ENCODE assay signal across 24 cellular contexts in the genomic region with DNA sequence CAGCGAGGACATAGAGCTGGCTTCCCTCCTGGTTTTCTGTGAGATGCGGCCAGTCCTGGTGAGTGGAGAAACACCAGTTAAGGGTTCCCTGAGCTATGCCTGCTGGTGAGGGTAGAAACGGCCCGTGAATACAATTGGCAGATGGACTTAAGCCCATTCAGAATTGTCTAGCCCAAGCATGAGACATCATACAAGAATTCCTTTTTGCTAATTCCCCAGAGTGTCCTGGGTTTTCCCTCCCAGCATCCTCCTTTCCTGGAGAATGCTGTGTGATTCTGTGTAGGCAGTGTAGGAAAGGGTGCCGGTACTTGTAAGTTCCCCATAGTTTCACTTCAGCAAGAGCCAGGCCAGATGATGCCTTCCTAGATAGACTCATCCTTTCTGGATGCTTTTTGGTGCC.
DNase-seq lines count a peak whose midpoint lies in the region; ATAC-seq and TF ChIP-seq lines count a peak whose summit lies in the region.
"Had no signal": no experiment of that assay in that cellular context is flagged by ENCODE, and none has a peak within 500 bp of the region (broad histone marks: within the 10 kb centered on the region; RNA-seq: fewer than 3 reads in every experiment).

No MANE protein-coding gene starts in this region.

- H3K9ac ChIP-seq in SK-N-SH, result no peak overlapping the region
- H3K9ac ChIP-seq: parathyroid adenoma had no signal

- no peak for TF ChIP-seq CTCF in SK-N-SH (IDR thresholded peaks at IDR 0.05)
- TF ChIP-seq CTCF in fibroblast of the aortic adventitia (IDR thresholded peaks at IDR 0.05; ENCODE audit: insufficient read depth, low read length), result no peak

- no peaks in the 10 kb centered on the region for H3K4me1 ChIP-seq in SK-N-SH (ENCODE audit: control insufficient read depth in 1 of 2, insufficient read depth in 2 of 2, low read depth in 1 of 2, low read length in 1 of 2)
- H3K4me1 ChIP-seq: parathyroid adenoma, right lobe of liver, uterus had no signal

- no peak overlapping the region for H3K27ac ChIP-seq in SK-N-SH (ENCODE audit: low read depth in 2 of 2, low read length in 1 of 2)
- H3K27ac ChIP-seq: 22Rv1, hepatocyte, parathyroid adenoma, right lobe of liver, suprapubic skin, uterus had no signal

- TF ChIP-seq RAD21 in SK-N-SH (IDR thresholded peaks at IDR 0.05; ENCODE audit: low read length), result no peak

- no peak for TF ChIP-seq EP300 in SK-N-SH (IDR thresholded peaks at IDR 0.05; ENCODE audit: borderline replicate concordance in 1 of 2, low read depth in 1 of 2, low read length in 1 of 2)

- CTCF ChIA-PET in SK-N-SH (lab: Yijun Ruan, JAX), result no interaction called here

- WGBS in SK-N-SH (ENCODE audit: low lambda C conversion rate), result 46% methylated on average over 5 of the region's 5 CpGs

- H3K9me3 ChIP-seq in SK-N-SH, result no peaks in the 10 kb centered on the region
- H3K9me3 ChIP-seq: suprapubic skin had no signal

- no peak for TF ChIP-seq POLR2A in erythroblast (IDR thresholded peaks at IDR 0.05; ENCODE audit: low read length)

- no peaks in the 10 kb centered on the region for H3F3A ChIP-seq in SK-N-SH (replicated peaks; ENCODE audit: insufficient read depth)

- no peak for DNase-seq in SK-N-SH
- peak; percentile 86 for DNase-seq in RPMI7951 (ENCODE audit: low read depth)
- peak; percentile 27 for DNase-seq in fibroblast of the aortic adventitia (ENCODE audit: low read depth)
- DNase-seq in smooth muscle cell of the brain vasculature (ENCODE audit: low read depth, low spot score), result peak; percentile 10
- DNase-seq in erythroblast (lab: John Stamatoyannopoulos, UW), result no peak
- no peak for DNase-seq in NCI-H1092 treated with DMSO at 0.1 percent for 48 hours (lab: John Stamatoyannopoulos, UW)
- DNase-seq in LoVo (ENCODE audit: low spot score), result no peak
- DNase-seq: activated CD4-positive, alpha-beta T cell treated with anti-CD3 and anti-CD28 coated beads for 48 hours; activated naive CD8-positive, alpha-beta T cell treated with anti-CD3 and anti-CD28 coated beads for 36 hours; CD4-positive, alpha-beta memory T cell; endodermal cell; naive thymus-derived CD4-positive, alpha-beta T cell; NCI-H1694; NCI-H774; PC-3; right lobe of liver; SHP77 treated with DMSO at 0.1 percent for 48 hours; uterus had no signal

- H4K20me1 ChIP-seq in SK-N-SH (ENCODE audit: insufficient read depth), result no peaks in the 10 kb centered on the region

- no peaks in the 10 kb centered on the region for H3K27me3 ChIP-seq in SK-N-SH (ENCODE audit: insufficient read depth)
- H3K27me3 ChIP-seq: hepatocyte, right lobe of liver, suprapubic skin, uterus had no signal

- no peaks in the 10 kb centered on the region for H3K79me2 ChIP-seq in SK-N-SH (ENCODE audit: insufficient read depth)
- H3K79me2 ChIP-seq: hepatocyte, parathyroid adenoma had no signal

- ATAC-seq in SK-N-SH treated with all-trans-retinoic acid at 6 μM for 48 hours, result peak; percentile 36; the same call in 2 of the 3 replicates
- ATAC-seq: activated T-helper 17 cell treated with anti-CD3 and anti-CD28 coated beads, Interleukin-2, amount 50 U/mL, for 72 hours; naive thymus-derived CD4-positive, alpha-beta T cell; PC-3; right lobe of liver had no signal

- POLR2A ChIA-PET in SK-N-SH (lab: Yijun Ruan, JAX), result no interaction called here

- H3K4me3 ChIP-seq in SK-N-SH (ENCODE audit: low read depth in 2 of 2, low read length in 1 of 2) (no peak overlapping the region), fibroblast of the aortic adventitia (ENCODE audit: low read depth, low read length) (no peak overlapping the region)
- H3K4me3 ChIP-seq: hepatocyte, right lobe of liver, suprapubic skin, uterus had no signal

- no peak overlapping the region; the same call in 1 of the 2 replicates for H2AFZ ChIP-seq in SK-N-SH (ENCODE audit: low read depth)
- H2AFZ ChIP-seq: hepatocyte, parathyroid adenoma had no signal

- H3K9me2 ChIP-seq in SK-N-SH, result no peaks in the 10 kb centered on the region

- no peak overlapping the region; the same call in 1 of the 2 replicates for H3K4me2 ChIP-seq in SK-N-SH
- H3K4me2 ChIP-seq: hepatocyte had no signal

- no peaks in the 10 kb centered on the region for H3K36me3 ChIP-seq in SK-N-SH (replicated peaks in 1 of 2; ENCODE audit: control insufficient read depth in 1 of 2, insufficient read depth in 2 of 2, low read length in 1 of 2)
- H3K36me3 ChIP-seq: uterus had no signal

TF ChIP-seq in SK-N-SH treated with all-trans-retinoic acid at 6 μM for 48 hours, 23 proteins besides CTCF, POLR2A, EP300 and RAD21 (continues in another document):
- TF ChIP-seq GLIS3 (CRISPR knock-in tag; IDR thresholded peaks at IDR 0.05), result no peak
- no peak for TF ChIP-seq RARB (CRISPR knock-in tag; IDR thresholded peaks at IDR 0.05)
- no peak for TF ChIP-seq TCF4 (CRISPR knock-in tag; IDR thresholded peaks at IDR 0.05; ENCODE audit: borderline replicate concordance)
- TF ChIP-seq BACH2 (CRISPR knock-in tag; IDR thresholded peaks at IDR 0.05; ENCODE audit: borderline replicate concordance), result no peak
- TF ChIP-seq, protein P1, sequence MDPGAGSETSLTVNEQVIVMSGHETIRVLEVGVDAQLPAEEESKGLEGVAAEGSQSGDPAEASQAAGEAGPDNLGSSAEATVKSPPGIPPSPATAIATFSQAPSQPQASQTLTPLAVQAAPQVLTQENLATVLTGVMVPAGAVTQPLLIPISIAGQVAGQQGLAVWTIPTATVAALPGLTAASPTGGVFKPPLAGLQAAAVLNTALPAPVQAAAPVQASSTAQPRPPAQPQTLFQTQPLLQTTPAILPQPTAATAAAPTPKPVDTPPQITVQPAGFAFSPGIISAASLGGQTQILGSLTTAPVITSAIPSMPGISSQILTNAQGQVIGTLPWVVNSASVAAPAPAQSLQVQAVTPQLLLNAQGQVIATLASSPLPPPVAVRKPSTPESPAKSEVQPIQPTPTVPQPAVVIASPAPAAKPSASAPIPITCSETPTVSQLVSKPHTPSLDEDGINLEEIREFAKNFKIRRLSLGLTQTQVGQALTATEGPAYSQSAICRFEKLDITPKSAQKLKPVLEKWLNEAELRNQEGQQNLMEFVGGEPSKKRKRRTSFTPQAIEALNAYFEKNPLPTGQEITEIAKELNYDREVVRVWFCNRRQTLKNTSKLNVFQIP (CRISPR knock-in tag; IDR thresholded peaks at IDR 0.05; ENCODE audit: borderline replicate concordance, low read depth), result no peak
- TF ChIP-seq ZFP30 (CRISPR knock-in tag; IDR thresholded peaks at IDR 0.05), result no peak
- TF ChIP-seq ARNTL (CRISPR knock-in tag; IDR thresholded peaks at IDR 0.05; ENCODE audit: borderline replicate concordance, low read depth), result no peak
- TF ChIP-seq ZC3H10 (CRISPR knock-in tag; IDR thresholded peaks at IDR 0.05), result no peak
- TF ChIP-seq CSDC2 (CRISPR knock-in tag; IDR thresholded peaks at IDR 0.05), result no peak
- no peak for TF ChIP-seq OSR1 (CRISPR knock-in tag; IDR thresholded peaks at IDR 0.05)
- TF ChIP-seq TOX (CRISPR knock-in tag; IDR thresholded peaks at IDR 0.05; ENCODE audit: borderline replicate concordance), result no peak

TF ChIP-seq in SK-N-SH, 30 proteins besides CTCF, POLR2A, EP300 and RAD21 (continues in another document):
- TF ChIP-seq GABPA (IDR thresholded peaks at IDR 0.05; ENCODE audit: low read depth), result no peak
- no peak for TF ChIP-seq RXRA (IDR thresholded peaks at IDR 0.05; ENCODE audit: borderline replicate concordance, low read depth)
- TF ChIP-seq, protein P2, sequence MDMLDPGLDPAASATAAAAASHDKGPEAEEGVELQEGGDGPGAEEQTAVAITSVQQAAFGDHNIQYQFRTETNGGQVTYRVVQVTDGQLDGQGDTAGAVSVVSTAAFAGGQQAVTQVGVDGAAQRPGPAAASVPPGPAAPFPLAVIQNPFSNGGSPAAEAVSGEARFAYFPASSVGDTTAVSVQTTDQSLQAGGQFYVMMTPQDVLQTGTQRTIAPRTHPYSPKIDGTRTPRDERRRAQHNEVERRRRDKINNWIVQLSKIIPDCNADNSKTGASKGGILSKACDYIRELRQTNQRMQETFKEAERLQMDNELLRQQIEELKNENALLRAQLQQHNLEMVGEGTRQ (IDR thresholded peaks at IDR 0.05; ENCODE audit: borderline replicate concordance, low read depth, low read length), result no peak
- no peak for TF ChIP-seq TCF12 (IDR thresholded peaks at IDR 0.05)
- TF ChIP-seq EZH2phosphoT487 (IDR thresholded peaks at IDR 0.05; ENCODE audit: borderline replicate concordance, low read depth), result no peak
- TF ChIP-seq IRF3 (IDR thresholded peaks at IDR 0.05; ENCODE audit: low read depth, low read length), result no peak
- TF ChIP-seq RFX5 (IDR thresholded peaks at IDR 0.05; ENCODE audit: low read length), result no peak
- no peak for TF ChIP-seq PBX3 (IDR thresholded peaks at IDR 0.05)
- TF ChIP-seq CHD2 (IDR thresholded peaks at IDR 0.05; ENCODE audit: low read length, partially characterized antibody), result no peak
- no peak for TF ChIP-seq SMC3 (IDR thresholded peaks at IDR 0.05; ENCODE audit: low read depth, low read length)
- TF ChIP-seq POLR2AphosphoS5 (IDR thresholded peaks at IDR 0.05; ENCODE audit: low read depth, low read length), result no peak
- no peak for TF ChIP-seq JUND (IDR thresholded peaks at IDR 0.05)
- no peak for TF ChIP-seq TEAD4 (IDR thresholded peaks at IDR 0.05; ENCODE audit: borderline replicate concordance, insufficient read depth)
- no peak for TF ChIP-seq MEF2A (IDR thresholded peaks at IDR 0.05; ENCODE audit: borderline replicate concordance, low read depth)
- TF ChIP-seq SIN3A (IDR thresholded peaks at IDR 0.05; ENCODE audit: borderline replicate concordance, low read depth, low read length), result no peak

Comparison
In these comparisons a context has a peak if more than half of its experiments do, and no peak if none do; other contexts are left out.
1. DNase-seq: peak in RPMI7951 (single experiment), fibroblast of the aortic adventitia (single experiment) and smooth muscle cell of the brain vasculature (single experiment); none in SK-N-SH (single experiment), erythroblast (0 of 2), NCI-H1092 treated with DMSO at 0.1 percent for 48 hours (single experiment) and LoVo (single experiment).